ENCODE assay signal across 12 cellular contexts in the genomic region with DNA sequence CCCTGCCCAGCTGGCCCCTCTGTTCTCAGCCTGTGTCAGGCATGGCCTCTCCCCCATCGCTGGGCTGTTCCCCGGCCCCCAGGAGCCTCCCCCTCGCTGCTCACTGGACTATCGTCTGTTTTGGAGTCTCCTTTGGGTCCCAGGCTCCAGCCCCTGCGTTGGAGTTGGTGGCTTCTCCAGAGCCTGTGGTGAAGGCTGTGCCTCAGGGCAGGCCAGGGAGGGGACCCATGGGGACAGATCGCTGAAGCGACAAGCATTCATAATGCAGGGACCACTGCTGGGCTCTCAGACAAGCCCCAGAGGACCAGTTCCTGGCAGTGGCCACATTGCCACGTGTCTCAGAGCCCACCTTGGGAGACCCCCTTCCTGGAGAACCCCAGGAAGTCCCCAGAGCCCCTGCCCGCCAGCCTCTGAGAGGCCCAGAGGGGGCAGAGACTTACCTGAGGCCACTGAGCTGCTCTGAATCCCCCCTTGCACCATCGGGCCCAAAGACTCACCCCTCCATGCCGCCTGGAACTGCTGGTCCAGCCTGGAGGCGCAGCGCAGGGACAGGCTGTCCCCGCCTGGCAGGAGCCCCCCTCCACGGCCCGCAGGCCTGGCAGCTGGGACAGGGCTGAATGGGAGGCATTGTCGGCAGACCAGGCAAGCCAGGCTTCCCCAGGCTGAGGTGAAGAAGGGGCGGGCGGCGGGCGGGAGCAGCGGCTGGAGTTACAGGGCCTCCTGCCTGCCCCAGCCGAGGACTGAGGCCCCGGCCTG. TPM values are rescaled to one million over a fixed set of nuclear protein-coding genes. Genes with fewer than 3 reads are reported as not detected.
DNase-seq lines count a peak whose midpoint lies in the region; ATAC-seq lines count a peak whose summit lies in the region.
"Had no signal": no experiment of that assay in that cellular context is flagged by ENCODE, and none has a peak within 500 bp of the region (broad histone marks: within the 10 kb centered on the region; RNA-seq: fewer than 3 reads in every experiment).

A gene with protein sequence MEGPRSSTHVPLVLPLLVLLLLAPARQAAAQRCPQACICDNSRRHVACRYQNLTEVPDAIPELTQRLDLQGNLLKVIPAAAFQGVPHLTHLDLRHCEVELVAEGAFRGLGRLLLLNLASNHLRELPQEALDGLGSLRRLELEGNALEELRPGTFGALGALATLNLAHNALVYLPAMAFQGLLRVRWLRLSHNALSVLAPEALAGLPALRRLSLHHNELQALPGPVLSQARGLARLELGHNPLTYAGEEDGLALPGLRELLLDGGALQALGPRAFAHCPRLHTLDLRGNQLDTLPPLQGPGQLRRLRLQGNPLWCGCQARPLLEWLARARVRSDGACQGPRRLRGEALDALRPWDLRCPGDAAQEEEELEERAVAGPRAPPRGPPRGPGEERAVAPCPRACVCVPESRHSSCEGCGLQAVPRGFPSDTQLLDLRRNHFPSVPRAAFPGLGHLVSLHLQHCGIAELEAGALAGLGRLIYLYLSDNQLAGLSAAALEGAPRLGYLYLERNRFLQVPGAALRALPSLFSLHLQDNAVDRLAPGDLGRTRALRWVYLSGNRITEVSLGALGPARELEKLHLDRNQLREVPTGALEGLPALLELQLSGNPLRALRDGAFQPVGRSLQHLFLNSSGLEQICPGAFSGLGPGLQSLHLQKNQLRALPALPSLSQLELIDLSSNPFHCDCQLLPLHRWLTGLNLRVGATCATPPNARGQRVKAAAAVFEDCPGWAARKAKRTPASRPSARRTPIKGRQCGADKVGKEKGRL (minus strand): TSS at position 555 of the 756 bp plus-strand sequence. CDS start 50 bp downstream, at position 505.

- ATAC-seq in T-cell (replicated peaks in 1 of 4) = no peak

- H4K8ac ChIP-seq in mesendoderm (ENCODE audit: low read depth, low read length) = no peak within 1 kb of the TSS

- no peak within 1 kb of the TSS for H2BK5ac ChIP-seq in mesendoderm (ENCODE audit: low read length)

- H3K4me3 ChIP-seq in mesendoderm (ENCODE audit: low read length) = no peak within 1 kb of the TSS
- H3K4me3 ChIP-seq: heart right ventricle, Peyer's patch had no signal

- no peaks in the 10 kb centered on the region for H3K27me3 ChIP-seq in mesendoderm (ENCODE audit: insufficient read depth, low read length, poor library complexity)
- H3K27me3 ChIP-seq: heart right ventricle, Peyer's patch had no signal

- H3K27ac Mint-ChIP-seq in T-helper 1 cell treated with Interleukin-12 subunit alpha and Interleukin-12 subunit beta and Interleukin-4 antibody, amounts not matched to agents 30 μg/mL and 1 μg/mL, for 36 hours = no peak within 1 kb of the TSS
- no peak within 1 kb of the TSS for H3K27ac Mint-ChIP-seq in T-cell

- H2BK120ac ChIP-seq in mesendoderm (ENCODE audit: low read depth, low read length) = no peak within 1 kb of the TSS

- peaks cover 8% of the 10 kb centered on the region for H3K36me3 Mint-ChIP-seq in T-helper 1 cell treated with Interleukin-12 subunit alpha and Interleukin-12 subunit beta and Interleukin-4 antibody, amounts not matched to agents 30 μg/mL and 1 μg/mL, for 36 hours (ENCODE audit: low read depth)
- H3K36me3 Mint-ChIP-seq in T-cell = no peaks in the 10 kb centered on the region

- DNase-seq in T-helper 1 cell (no peak), astrocyte of the hippocampus (ENCODE audit: low read depth, low spot score) (peak; percentile 63), islet precursor cell (peak; percentile 79), superior temporal gyrus (ENCODE audit: extremely low spot score) (peak; percentile 92), T-cell (no peak), mesendoderm (no peak)
- no peak for DNase-seq in activated CD4-positive, CD25-positive, alpha-beta regulatory T cell treated with anti-CD3 and anti-CD28 coated beads, Interleukin-2, amount 50 U/mL, for 72 hours
- DNase-seq: activated effector memory CD4-positive, alpha-beta T cell treated with anti-CD3 and anti-CD28 coated beads, Interleukin-2, amount 50 U/mL, for 16 hours; GF-D8; heart right ventricle; Peyer's patch had no signal

- H4K5ac ChIP-seq in mesendoderm (ENCODE audit: low read length) = no peak within 1 kb of the TSS

- H3K36me3 ChIP-seq in mesendoderm (ENCODE audit: control insufficient read depth, insufficient read depth, low read length) = peaks cover 3% of the 10 kb centered on the region

- H3K4ac ChIP-seq in mesendoderm (ENCODE audit: low read depth, low read length) = no peak within 1 kb of the TSS

- H3K9me3 Mint-ChIP-seq in T-helper 1 cell treated with Interleukin-12 subunit alpha and Interleukin-12 subunit beta and Interleukin-4 antibody, amounts not matched to agents 30 μg/mL and 1 μg/mL, for 36 hours = no peaks in the 10 kb centered on the region
- no peaks in the 10 kb centered on the region for H3K9me3 Mint-ChIP-seq in T-cell

- H2BK15ac ChIP-seq in mesendoderm (replicated peaks; ENCODE audit: low read depth) = no peak within 1 kb of the TSS

- WGBS in mesendoderm (ENCODE audit: extremely low coverage, insufficient coverage, low lambda C conversion rate) = no CpG with 5 or more reads among the region's 24 CpGs

- H3K79me2 ChIP-seq in mesendoderm (ENCODE audit: control insufficient read depth, insufficient read depth, low read length) = no peaks in the 10 kb centered on the region

- no peak within 1 kb of the TSS for H3K18ac ChIP-seq in mesendoderm (ENCODE audit: low read length)

- no peaks in the 10 kb centered on the region for H3K79me1 ChIP-seq in mesendoderm (ENCODE audit: low read length)

- no peak within 1 kb of the TSS for H3K23ac ChIP-seq in mesendoderm (ENCODE audit: low read length)

- H3K27ac ChIP-seq in mesendoderm (ENCODE audit: low read depth, low read length) = no peak within 1 kb of the TSS
- H3K27ac ChIP-seq: Peyer's patch had no signal

- H3K27me3 Mint-ChIP-seq in T-helper 1 cell treated with Interleukin-12 subunit alpha and Interleukin-12 subunit beta and Interleukin-4 antibody, amounts not matched to agents 30 μg/mL and 1 μg/mL, for 36 hours (ENCODE audit: low read depth) = peaks cover 4% of the 10 kb centered on the region
- H3K27me3 Mint-ChIP-seq in T-cell = no peaks in the 10 kb centered on the region

- CTCF ChIA-PET in T-cell (lab: Charles Lee) = no interaction called here

- peaks cover 4% of the 10 kb centered on the region for H3K4me1 Mint-ChIP-seq in T-helper 1 cell treated with Interleukin-12 subunit alpha and Interleukin-12 subunit beta and Interleukin-4 antibody, amounts not matched to agents 30 μg/mL and 1 μg/mL, for 36 hours (ENCODE audit: low read depth)
- peaks cover 6 to 13% (median 10%) of the 10 kb centered on the region in 3 donors for H3K4me1 Mint-ChIP-seq in T-cell

- no peaks in the 10 kb centered on the region for H3K4me1 ChIP-seq in mesendoderm (ENCODE audit: control insufficient read depth, low read depth, low read length)

- H3K4me2 ChIP-seq in mesendoderm (ENCODE audit: low read length) = no peak within 1 kb of the TSS

- H3K56ac ChIP-seq in mesendoderm (ENCODE audit: low read length) = no peak within 1 kb of the TSS

- POLR2A ChIA-PET in T-cell (lab: Charles Lee) = interaction anchor here in 1 of 2 donors (0.7 kb wide), 1 partner anchor 332 kb away, joined by 3 read pairs; no protein-coding TSS in a partner anchor

- peak within 1 kb of the TSS; percentile 34 for H3K4me3 Mint-ChIP-seq in T-helper 1 cell treated with Interleukin-12 subunit alpha and Interleukin-12 subunit beta and Interleukin-4 antibody, amounts not matched to agents 30 μg/mL and 1 μg/mL, for 36 hours
- peak within 1 kb of the TSS in 1 of 3 donors; percentile 17 for H3K4me3 Mint-ChIP-seq in T-cell

- H3K9ac ChIP-seq in mesendoderm (ENCODE audit: low read length) = no peak within 1 kb of the TSS

- no peak within 1 kb of the TSS for H2AK5ac ChIP-seq in mesendoderm (ENCODE audit: low read length)

RNA-seq across cellular contexts. Expression of the gene that starts here (rescaled TPM):
- total RNA-seq in T-cell = 1 to 10 TPM in 4 of 5 donors, under 1 TPM in 1; 0.75 to 2.3 (median 1.2) TPM
- polyA plus RNA-seq in mesendoderm (2013, experiment 1 of 2) = 0.15 TPM
- polyA plus RNA-seq in mesendoderm (2013, experiment 2 of 2) = 0.13 TPM

Comparison
In these comparisons a context has a peak if more than half of its experiments do, and no peak if none do; other contexts are left out.
1. DNase-seq: peak in astrocyte of the hippocampus (single experiment), islet precursor cell (single experiment) and superior temporal gyrus (single experiment); none in T-helper 1 cell (0 of 5), T-cell (0 of 34), mesendoderm (single experiment) and activated CD4-positive, CD25-positive, alpha-beta regulatory T cell treated with anti-CD3 and anti-CD28 coated beads, Interleukin-2, amount 50 U/mL, for 72 hours (single experiment).